ENCODE assay signal across 3 cellular contexts in the genomic region with DNA sequence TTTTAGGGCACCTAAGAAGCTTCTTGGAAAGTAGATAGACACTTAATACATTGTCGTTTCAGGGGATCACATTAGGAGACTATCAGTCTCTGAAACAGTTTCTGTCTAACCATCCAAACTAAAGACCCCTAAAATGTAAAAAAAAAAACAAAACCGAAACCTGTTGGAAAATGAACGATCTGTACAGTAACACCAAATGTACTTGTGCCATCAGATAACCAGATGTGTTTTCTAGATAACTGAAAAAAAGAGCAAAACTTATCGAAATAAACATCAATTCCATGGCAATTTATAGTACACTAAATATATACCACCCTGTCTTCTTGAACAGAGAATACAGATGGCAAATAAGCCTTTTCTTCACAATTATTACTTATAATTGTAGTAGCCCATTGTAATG.
TF ChIP-seq lines count a peak whose summit lies in the region.

No MANE protein-coding gene starts in this region.

TF ChIP-seq in SK-N-SH, 30 proteins besides CTCF, POLR2A, EP300 and RAD21:
- no peak for TF ChIP-seq MEF2A (IDR thresholded peaks at IDR 0.05; ENCODE audit: borderline replicate concordance, low read depth)
- TF ChIP-seq GATA2 (CRISPR knock-in tag; IDR thresholded peaks at IDR 0.05): no peak
- TF ChIP-seq TEAD4 (IDR thresholded peaks at IDR 0.05; ENCODE audit: borderline replicate concordance, insufficient read depth): no peak
- TF ChIP-seq POLR2AphosphoS5 (IDR thresholded peaks at IDR 0.05; ENCODE audit: low read depth, low read length): no peak
- no peak for TF ChIP-seq FOXM1 (IDR thresholded peaks at IDR 0.05; ENCODE audit: low read depth)
- no peak for TF ChIP-seq EZH2phosphoT487 (IDR thresholded peaks at IDR 0.05; ENCODE audit: borderline replicate concordance, low read depth)
- TF ChIP-seq, protein P1, sequence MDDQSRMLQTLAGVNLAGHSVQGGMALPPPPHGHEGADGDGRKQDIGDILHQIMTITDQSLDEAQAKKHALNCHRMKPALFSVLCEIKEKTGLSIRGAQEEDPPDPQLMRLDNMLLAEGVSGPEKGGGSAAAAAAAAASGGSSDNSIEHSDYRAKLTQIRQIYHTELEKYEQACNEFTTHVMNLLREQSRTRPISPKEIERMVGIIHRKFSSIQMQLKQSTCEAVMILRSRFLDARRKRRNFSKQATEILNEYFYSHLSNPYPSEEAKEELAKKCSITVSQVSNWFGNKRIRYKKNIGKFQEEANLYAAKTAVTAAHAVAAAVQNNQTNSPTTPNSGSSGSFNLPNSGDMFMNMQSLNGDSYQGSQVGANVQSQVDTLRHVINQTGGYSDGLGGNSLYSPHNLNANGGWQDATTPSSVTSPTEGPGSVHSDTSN (IDR thresholded peaks at IDR 0.05): no peak
- TF ChIP-seq, protein P2, sequence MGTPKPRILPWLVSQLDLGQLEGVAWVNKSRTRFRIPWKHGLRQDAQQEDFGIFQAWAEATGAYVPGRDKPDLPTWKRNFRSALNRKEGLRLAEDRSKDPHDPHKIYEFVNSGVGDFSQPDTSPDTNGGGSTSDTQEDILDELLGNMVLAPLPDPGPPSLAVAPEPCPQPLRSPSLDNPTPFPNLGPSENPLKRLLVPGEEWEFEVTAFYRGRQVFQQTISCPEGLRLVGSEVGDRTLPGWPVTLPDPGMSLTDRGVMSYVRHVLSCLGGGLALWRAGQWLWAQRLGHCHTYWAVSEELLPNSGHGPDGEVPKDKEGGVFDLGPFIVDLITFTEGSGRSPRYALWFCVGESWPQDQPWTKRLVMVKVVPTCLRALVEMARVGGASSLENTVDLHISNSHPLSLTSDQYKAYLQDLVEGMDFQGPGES (IDR thresholded peaks at IDR 0.05; ENCODE audit: low read depth, low read length): no peak
- TF ChIP-seq FOXJ3 (CRISPR knock-in tag; IDR thresholded peaks at IDR 0.05): no peak
TF ChIP-seq in SK-N-SH: peak in this region for 0.

TF ChIP-seq in SK-N-SH treated with all-trans-retinoic acid at 6 μM for 48 hours, 23 proteins besides CTCF, POLR2A, EP300 and RAD21:
- no peak for TF ChIP-seq TOX (CRISPR knock-in tag; IDR thresholded peaks at IDR 0.05; ENCODE audit: borderline replicate concordance)
TF ChIP-seq in SK-N-SH treated with all-trans-retinoic acid at 6 μM for 48 hours: peak in this region for 0.

TF ChIP-seq in endothelial cell of umbilical vein, 7 proteins besides CTCF, POLR2A, EP300 and RAD21:
- TF ChIP-seq EZH2 (IDR thresholded peaks at IDR 0.05; ENCODE audit: borderline replicate concordance, low read depth, low read length, severe bottlenecking) (no peak), JUN (IDR thresholded peaks at IDR 0.05; ENCODE audit: borderline replicate concordance, insufficient read depth, insufficient read length, low read depth) (no peak)
